ENCODE assay signal across 16 cellular contexts in genomic region chr7:11529382-11529781, GRCh38.
A peak's percentile ranks its signal among the peaks of the same experiment; 100 is the strongest.
DNase-seq lines count a peak whose midpoint lies in the region; ATAC-seq, FAIRE-seq and TF ChIP-seq lines count a peak whose summit lies in the region.
"Had no signal": no experiment of that assay in that cellular context is flagged by ENCODE, and none has a peak within 500 bp of the region (broad histone marks: within the 10 kb centered on the region; RNA-seq: fewer than 3 reads in every experiment).

No MANE protein-coding gene starts in this region.

- H3K36me3 ChIP-seq in GM23338 (ENCODE audit: insufficient read depth) (no peaks in the 10 kb centered on the region; the same call in 1 of the 2 replicates), H1 (ENCODE audit: control insufficient read depth in 2 of 4, insufficient read depth in 4 of 4, low read length in 3 of 4) (no peaks in the 10 kb centered on the region)

- no peak overlapping the region for H3K27ac ChIP-seq in GM23338 (ENCODE audit: low read depth)
- no peak overlapping the region for H3K27ac ChIP-seq in H1 (ENCODE audit: low read depth, low read length)

- no peak overlapping the region for H3K9ac ChIP-seq in H1 (replicated peaks in 1 of 4; ENCODE audit: extremely low read depth in 1 of 4, low read depth in 3 of 4, low read length in 3 of 4)

- H3K4me1 ChIP-seq in GM23338 (ENCODE audit: insufficient read depth) (no peaks in the 10 kb centered on the region; the same call in 1 of the 2 replicates), H1 (replicated peaks in 1 of 4; ENCODE audit: control insufficient read depth in 3 of 4, insufficient read depth in 4 of 4, low read length in 3 of 4) (peaks cover 0 to 2% (median 0%) of the 10 kb centered on the region in 4 experiments; a peak in 1 of 7 replicates)
- H3K4me1 ChIP-seq: Caco-2 had no signal

- 61% methylated on average over 3 of the region's 3 CpGs; no CpG with 5 or more reads in 1 of the 2 experiments for WGBS in H1 (ENCODE audit: extremely low coverage in 1 of 2, insufficient coverage in 1 of 2, insufficient read length in 1 of 2, insufficient replicate concordance in 2 of 2, low coverage in 1 of 2, low lambda C conversion rate in 2 of 2, missing lambda C conversion rate in 1 of 2), 2 experiments

- H2BK20ac ChIP-seq in H1 (ENCODE audit: low read length), result no peak overlapping the region

- H3K23ac ChIP-seq in H1 (ENCODE audit: insufficient read length), result no peak overlapping the region

- no peaks in the 10 kb centered on the region for H3K23me2 ChIP-seq in H1 (ENCODE audit: low read depth, low read length)

- H3K4me3 Mint-ChIP-seq in GM23338, result no peak overlapping the region
- H3K4me3 Mint-ChIP-seq: CD4-positive, CD25-positive, alpha-beta regulatory T cell; CD8-positive, alpha-beta T cell; H9 had no signal

- H3K9me3 Mint-ChIP-seq in GM23338, result peaks cover 8% of the 10 kb centered on the region; the same call in 1 of the 3 replicates
- H3K9me3 Mint-ChIP-seq: CD8-positive, alpha-beta T cell had no signal

- TF ChIP-seq POLR2A in H1 (IDR thresholded peaks at IDR 0.05; ENCODE audit: control extremely low read depth in 1 of 2, low read depth in 2 of 2, low read length in 2 of 2), result no peak
- no peak for TF ChIP-seq POLR2A in erythroblast (IDR thresholded peaks at IDR 0.05; ENCODE audit: low read length)

- DNase-seq in GM23338 (ENCODE audit: low spot score), result no peak
- DNase-seq in SK-N-DZ (ENCODE audit: low spot score), result peak; percentile 34
- DNase-seq in H1 (ENCODE audit: low read depth in 1 of 2, low spot score in 2 of 2), result no peak
- DNase-seq in erythroblast (lab: John Stamatoyannopoulos, UW), result no peak
- no peak for DNase-seq in HK-2 (ENCODE audit: unreplicated experiment)
- no peak for DNase-seq in activated T-cell treated with anti-CD3 and anti-CD28 coated beads for 4 hours
- DNase-seq: C1 segment of cervical spinal cord; Caco-2; CD4-positive, CD25-positive, alpha-beta regulatory T cell; CD8-positive, alpha-beta T cell; DMS153; DND-41; H9 had no signal

- H2AFZ ChIP-seq in GM23338 (no peak overlapping the region), H1 (ENCODE audit: low read length) (no peak overlapping the region)

- H3K27ac Mint-ChIP-seq in GM23338, result no peak overlapping the region; the same call in 1 of the 2 replicates
- H3K27ac Mint-ChIP-seq: CD4-positive, CD25-positive, alpha-beta regulatory T cell; CD8-positive, alpha-beta T cell had no signal

- no peak overlapping the region for H4K5ac ChIP-seq in H1 (ENCODE audit: insufficient read length, low read depth, low read length)

- H3K4ac ChIP-seq in H1 (replicated peaks; ENCODE audit: insufficient read length, low read depth, low read length), result no peak overlapping the region

- H4K20me1 ChIP-seq in GM23338 (replicated peaks; ENCODE audit: insufficient read depth) (no peaks in the 10 kb centered on the region), H1 (replicated peaks in 1 of 2; ENCODE audit: control insufficient read depth in 1 of 2, insufficient read depth in 2 of 2, low read length in 2 of 2) (no peaks in the 10 kb centered on the region)

- no peak overlapping the region for H2BK12ac ChIP-seq in H1 (ENCODE audit: low read depth, low read length)

- POLR2A ChIA-PET in H1 (lab: Charles Lee; ENCODE audit: partially characterized antibody), result no interaction called here

- no peak for TF ChIP-seq RAD21 in H1 (IDR thresholded peaks at IDR 0.05 in 1 of 2, conservative IDR thresholded peaks at IDR 0.05 in 1 of 2; ENCODE audit: low read depth in 2 of 2, low read length in 2 of 2)

- H3K4me2 ChIP-seq in GM23338, result no peak overlapping the region
- H3K4me2 ChIP-seq in H1 (ENCODE audit: insufficient read depth in 1 of 2, low read depth in 2 of 2, low read length in 2 of 2), result no peak overlapping the region

- no peaks in the 10 kb centered on the region for H3K79me2 ChIP-seq in GM23338 (replicated peaks; ENCODE audit: insufficient read depth)
- no peaks in the 10 kb centered on the region for H3K79me2 ChIP-seq in H1 (ENCODE audit: control insufficient read depth in 1 of 2, insufficient read depth in 2 of 2, low read length in 2 of 2)

- H3K4me1 Mint-ChIP-seq in GM23338, result peaks cover 15% of the 10 kb centered on the region
- H3K4me1 Mint-ChIP-seq: CD4-positive, CD25-positive, alpha-beta regulatory T cell had no signal

- no peaks in the 10 kb centered on the region for H3K27me3 Mint-ChIP-seq in GM23338 (ENCODE audit: insufficient read depth, low read depth, poor library complexity)
- H3K27me3 Mint-ChIP-seq: CD4-positive, CD25-positive, alpha-beta regulatory T cell had no signal

- no peak overlapping the region for H2AK5ac ChIP-seq in H1 (ENCODE audit: low read depth, low read length)

- no peaks in the 10 kb centered on the region for H3K79me1 ChIP-seq in H1 (ENCODE audit: low read depth, low read length)

- no peak overlapping the region for H3K18ac ChIP-seq in H1 (ENCODE audit: extremely low read depth, low read length)

- no peak overlapping the region for H2BK15ac ChIP-seq in H1 (ENCODE audit: low read length)

- no peak overlapping the region for H2BK5ac ChIP-seq in H1 (ENCODE audit: low read depth, low read length)

- H4K91ac ChIP-seq in H1 (replicated peaks; ENCODE audit: insufficient read length, low read length), result no peak overlapping the region

- TF ChIP-seq CTCF in GM23338 (conservative IDR thresholded peaks at IDR 0.05; ENCODE audit: low read depth in 2 of 2) (no peak), H1 (IDR thresholded peaks at IDR 0.05; ENCODE audit: control extremely low read depth in 1 of 3, insufficient read depth in 1 of 3, low read depth in 1 of 3, low read length in 3 of 3) (no peak)

- peaks cover 9% of the 10 kb centered on the region; the same call in 2 of the 3 replicates for H3K36me3 Mint-ChIP-seq in GM23338 (ENCODE audit: low read depth)
- H3K36me3 Mint-ChIP-seq: CD4-positive, CD25-positive, alpha-beta regulatory T cell; CD8-positive, alpha-beta T cell had no signal

- H3K9me2 ChIP-seq in GM23338 (ENCODE audit: insufficient read depth), result no peaks in the 10 kb centered on the region; the same call in 1 of the 2 replicates

- H3K9me3 ChIP-seq in H1 (ENCODE audit: insufficient read depth in 2 of 2, low read depth in 1 of 2, low read length in 1 of 2), result peaks cover 0 to 10% of the 10 kb centered on the region in 2 experiments; a peak in 1 of 4 replicates
- H3K9me3 ChIP-seq: Caco-2 had no signal

- H2BK120ac ChIP-seq in H1 (replicated peaks; ENCODE audit: low read depth, low read length), result no peak overlapping the region

- H3K27me3 ChIP-seq in GM23338 (ENCODE audit: insufficient read depth) (peaks cover 8% of the 10 kb centered on the region; the same call in 1 of the 2 replicates), H1 (replicated peaks in 1 of 4; ENCODE audit: control insufficient read depth in 3 of 4, extremely low read depth in 1 of 4, insufficient read depth in 3 of 4, low read length in 3 of 4) (peaks cover 0 to 1% (median 0%) of the 10 kb centered on the region in 4 experiments; a peak in 2 of 7 replicates)

- FAIRE-seq in H1 (lab: Jason Lieb, UNC), result no peak
- FAIRE-seq: GM12892 had no signal

- H3F3A ChIP-seq in GM23338 (replicated peaks; ENCODE audit: low read depth), result no peaks in the 10 kb centered on the region

- ATAC-seq in GM23338 (peak; percentile 47), HG03469 (IDR thresholded peaks at IDR 0.05; ENCODE audit: unreplicated experiment) (no peak)
- ATAC-seq: CD8-positive, alpha-beta T cell; HCT116 had no signal

- no peak overlapping the region for H4K8ac ChIP-seq in H1 (ENCODE audit: extremely low read depth, insufficient read depth, low read length)

- H3K56ac ChIP-seq in H1 (replicated peaks; ENCODE audit: insufficient read length, low read depth, low read length), result no peak overlapping the region

- CTCF ChIA-PET in H1 (lab: Charles Lee; ENCODE audit: partially characterized antibody), result interaction anchor here (0.7 to 2.5 kb wide), 4 partner anchors 10 to 101 kb away, joined by 3 to 6 read pairs (median 5); no protein-coding TSS in a partner anchor

- TF ChIP-seq EP300 in H1 (IDR thresholded peaks at IDR 0.05; ENCODE audit: borderline replicate concordance in 1 of 2, low read depth in 2 of 2, low read length in 2 of 2), result no peak

- H3K4me3 ChIP-seq in GM23338 (no peak overlapping the region), H1 (ENCODE audit: extremely low read depth in 1 of 4, insufficient read depth in 2 of 4, low read depth in 3 of 4, low read length in 4 of 4) (no peak overlapping the region)

- H3K14ac ChIP-seq in H1 (ENCODE audit: insufficient read length), result no peak overlapping the region

TF ChIP-seq in GM23338, 12 proteins besides CTCF, POLR2A, EP300 and RAD21 (continues in another document):
- TF ChIP-seq ZNF331 (CRISPR knock-in tag; IDR thresholded peaks at IDR 0.05; ENCODE audit: low read depth) (no peak), STAT1 (IDR thresholded peaks at IDR 0.05; ENCODE audit: unreplicated experiment) (no peak), POLR2AphosphoS5 (IDR thresholded peaks at IDR 0.05; ENCODE audit: low read depth) (no peak)

TF ChIP-seq in H1, 55 proteins besides CTCF, POLR2A, EP300 and RAD21:
- TF ChIP-seq TCF12 (IDR thresholded peaks at IDR 0.05; ENCODE audit: low read depth, low read length), result no peak
- peak; percentile 89 for TF ChIP-seq SRF (IDR thresholded peaks at IDR 0.05; ENCODE audit: low read depth, low read length)
